ENCODE assay signal across 17 cellular contexts in the genomic region with DNA sequence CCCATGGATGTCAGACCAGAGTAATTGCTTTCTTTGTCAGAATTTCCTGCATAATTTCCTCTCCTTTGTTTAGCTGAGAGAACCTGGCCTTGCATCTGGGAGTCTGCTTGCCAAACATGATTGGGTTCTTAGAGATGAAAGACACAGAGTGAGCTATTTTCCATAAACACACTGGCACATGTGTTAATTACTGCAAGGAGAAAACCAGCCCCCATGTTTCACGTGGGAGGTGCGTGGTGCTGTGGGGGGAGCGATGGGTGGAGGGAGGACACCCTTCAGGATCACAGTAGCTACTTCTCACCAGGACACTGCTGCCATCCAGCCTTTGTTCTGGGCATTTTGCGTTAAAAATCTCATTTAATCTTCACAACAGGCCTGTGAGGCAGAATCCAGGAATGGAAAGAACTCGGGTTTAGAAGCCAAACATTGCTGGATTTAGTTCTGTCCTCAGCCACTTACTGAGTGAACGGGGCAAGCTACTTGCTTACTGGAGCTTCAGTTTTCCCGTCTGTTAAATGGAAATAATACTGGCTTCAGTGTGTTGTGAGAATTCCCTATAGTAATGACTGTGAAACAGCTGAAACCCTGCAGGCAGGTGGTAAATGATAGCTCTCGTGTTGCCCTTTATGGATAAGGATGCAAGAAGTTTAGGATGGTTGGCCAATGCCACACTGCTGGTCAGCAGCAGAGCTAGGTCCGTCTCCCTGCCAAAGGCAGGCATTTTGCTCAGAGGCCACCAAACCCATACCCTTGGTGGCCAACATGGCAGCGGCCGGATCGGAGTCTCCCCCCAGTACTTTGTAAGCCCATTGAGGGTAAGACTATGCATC.
DNase-seq lines count a peak whose midpoint lies in the region; ATAC-seq, FAIRE-seq and TF ChIP-seq lines count a peak whose summit lies in the region.
"Had no signal": no experiment of that assay in that cellular context is flagged by ENCODE, and none has a peak within 500 bp of the region (broad histone marks: within the 10 kb centered on the region; RNA-seq: fewer than 3 reads in every experiment).

No MANE protein-coding gene starts in this region.

- peak overlapping the region; percentile 8 for H3K4me2 ChIP-seq in endothelial cell of umbilical vein (ENCODE audit: insufficient read depth, low read length)

- H4K20me1 ChIP-seq in endothelial cell of umbilical vein (replicated peaks; ENCODE audit: control insufficient read depth, extremely low read depth, insufficient read depth, low read length) = no peaks in the 10 kb centered on the region

- no peaks in the 10 kb centered on the region for H3K36me3 ChIP-seq in endothelial cell of umbilical vein (ENCODE audit: control insufficient read depth in 2 of 2, extremely low read depth in 1 of 2, insufficient read depth in 2 of 2, low read length in 2 of 2)
- H3K36me3 ChIP-seq: SJSA1, WERI-Rb-1 had no signal

- H3K9me3 ChIP-seq in endothelial cell of umbilical vein (replicated peaks; ENCODE audit: control insufficient read depth, insufficient read depth, low read length) = no peaks in the 10 kb centered on the region
- H3K9me3 ChIP-seq: SJSA1 had no signal

- no peak for TF ChIP-seq POLR2A in endothelial cell of umbilical vein (IDR thresholded peaks at IDR 0.05; ENCODE audit: low read depth, low read length)

- peaks cover 6% of the 10 kb centered on the region for H3K4me1 Mint-ChIP-seq in stimulated activated effector memory CD8-positive, alpha-beta T cell treated with anti-CD3 and anti-CD28 coated beads, Interleukin-12 subunit alpha, Interleukin-12 subunit beta, amount 100 ng/mL, for 72 hours
- H3K4me1 Mint-ChIP-seq: activated naive CD8-positive, alpha-beta T cell treated with anti-CD3 and anti-CD28 coated beads for 36 hours had no signal

- TF ChIP-seq CTCF in endothelial cell of umbilical vein (IDR thresholded peaks at IDR 0.05; ENCODE audit: extremely low read depth in 1 of 2, insufficient read depth in 1 of 2, low read depth in 1 of 2, low read length in 2 of 2) = no peak

- peak overlapping the region; percentile 2 for H3K9ac ChIP-seq in endothelial cell of umbilical vein (replicated peaks; ENCODE audit: extremely low read depth, insufficient read depth, low read length)

- ATAC-seq in HG03095 (IDR thresholded peaks at IDR 0.05; ENCODE audit: unreplicated experiment) = no peak
- ATAC-seq in stimulated activated effector memory CD8-positive, alpha-beta T cell treated with anti-CD3 and anti-CD28 coated beads, Interleukin-12 subunit alpha, Interleukin-12 subunit beta, amount 100 ng/mL, for 72 hours = no peak
- no peak for ATAC-seq in stimulated activated naive CD8-positive, alpha-beta T cell treated with anti-CD3 and anti-CD28 coated beads, Interleukin-15, Interleukin-2, amounts not matched to agents 100 U/mL and 50 U/mL, for 24 hours
- ATAC-seq: CD8-positive, alpha-beta T cell; foreskin keratinocyte had no signal

- BruUV-seq in endothelial cell of umbilical vein (replicated peaks; lab: Mats Ljungman, UMichigan) = no TSS peak

- peak overlapping the region; percentile 10 for H2AFZ ChIP-seq in endothelial cell of umbilical vein (ENCODE audit: low read depth, low read length)

- H3K36me3 Mint-ChIP-seq in stimulated activated effector memory CD8-positive, alpha-beta T cell treated with anti-CD3 and anti-CD28 coated beads, Interleukin-12 subunit alpha, Interleukin-12 subunit beta, amount 100 ng/mL, for 72 hours = no peaks in the 10 kb centered on the region
- H3K36me3 Mint-ChIP-seq: activated naive CD8-positive, alpha-beta T cell treated with anti-CD3 and anti-CD28 coated beads for 36 hours; CD8-positive, alpha-beta T cell had no signal

- H3K79me2 ChIP-seq in endothelial cell of umbilical vein (ENCODE audit: control insufficient read depth, insufficient read depth, low read length) = no peaks in the 10 kb centered on the region

- intact Hi-C loops in endothelial cell of umbilical vein (cut with micrococcal nuclease) = loop anchor here (2.0 to 5.0 kb wide), 2 partner anchors 32 to 104 kb away; partner anchors contain the start of gene MBOAT2

- no peaks in the 10 kb centered on the region for H3K27me3 ChIP-seq in endothelial cell of umbilical vein (ENCODE audit: control insufficient read depth in 2 of 2, insufficient read depth in 2 of 2, low read length in 2 of 2)
- H3K27me3 ChIP-seq: foreskin keratinocyte, SJSA1 had no signal

- peak; percentile 98 for DNase-seq in NCI-H1105 treated with DMSO at 0.1 percent for 48 hours (lab: John Stamatoyannopoulos, UW)
- peak; percentile 46 for DNase-seq in NCI-H2196 (lab: John Stamatoyannopoulos, UW; ENCODE audit: unreplicated experiment)
- peak; percentile 97 for DNase-seq in endothelial cell of umbilical vein (ENCODE audit: low read depth, low spot score)
- DNase-seq in pulmonary artery endothelial cell (ENCODE audit: low read depth, low spot score) = peak; percentile 91
- DNase-seq in stimulated activated effector memory CD8-positive, alpha-beta T cell treated with anti-CD3 and anti-CD28 coated beads, Interleukin-12 subunit alpha, Interleukin-12 subunit beta, amount 100 ng/mL, for 72 hours (ENCODE audit: low spot score in 2 of 2) = no peak
- no peak for DNase-seq in stimulated activated naive CD8-positive, alpha-beta T cell treated with anti-CD3 and anti-CD28 coated beads, Interleukin-15, Interleukin-2, amounts not matched to agents 100 U/mL and 50 U/mL, for 24 hours
- DNase-seq: activated naive CD8-positive, alpha-beta T cell treated with anti-CD3 and anti-CD28 coated beads for 36 hours; CD8-positive, alpha-beta T cell; GF-D8; Karpas-422; NCI-H526; nephron progenitor cell; WERI-Rb-1 had no signal

- POLR2A ChIA-PET in endothelial cell of umbilical vein (lab: Charles Lee) = no interaction called here

- CTCF ChIA-PET in endothelial cell of umbilical vein (lab: Charles Lee) = interaction anchor here (0.9 to 1.6 kb wide), 6 partner anchors 11 to 233 kb away, joined by 3 to 7 read pairs (median 6); no protein-coding TSS in a partner anchor

- peak; percentile 98 for FAIRE-seq in endothelial cell of umbilical vein (lab: Jason Lieb, UNC)

- H3K27ac Mint-ChIP-seq in stimulated activated effector memory CD8-positive, alpha-beta T cell treated with anti-CD3 and anti-CD28 coated beads, Interleukin-12 subunit alpha, Interleukin-12 subunit beta, amount 100 ng/mL, for 72 hours = no peak overlapping the region
- H3K27ac Mint-ChIP-seq: activated naive CD8-positive, alpha-beta T cell treated with anti-CD3 and anti-CD28 coated beads for 36 hours; CD8-positive, alpha-beta T cell had no signal

- no peak overlapping the region for H3K4me3 ChIP-seq in endothelial cell of umbilical vein (replicated peaks in 1 of 3; ENCODE audit: insufficient read depth in 1 of 3, low read depth in 1 of 3, low read length in 3 of 3)
- H3K4me3 ChIP-seq: SJSA1, skin epidermis had no signal

- no peak overlapping the region for H3K4me3 Mint-ChIP-seq in stimulated activated effector memory CD8-positive, alpha-beta T cell treated with anti-CD3 and anti-CD28 coated beads, Interleukin-12 subunit alpha, Interleukin-12 subunit beta, amount 100 ng/mL, for 72 hours
- H3K4me3 Mint-ChIP-seq: activated naive CD8-positive, alpha-beta T cell treated with anti-CD3 and anti-CD28 coated beads for 36 hours; CD8-positive, alpha-beta T cell; nephron progenitor cell had no signal

- peak overlapping the region; percentile 25 for H3K27ac ChIP-seq in endothelial cell of umbilical vein (ENCODE audit: insufficient read depth, low read depth, low read length)
- H3K27ac ChIP-seq: foreskin keratinocyte, SJSA1, WERI-Rb-1 had no signal

- H3K9me1 ChIP-seq in endothelial cell of umbilical vein (replicated peaks; ENCODE audit: control insufficient read depth, extremely low read depth, insufficient read depth, low read length) = no peaks in the 10 kb centered on the region

- no peaks in the 10 kb centered on the region for H3K9me3 Mint-ChIP-seq in stimulated activated effector memory CD8-positive, alpha-beta T cell treated with anti-CD3 and anti-CD28 coated beads, Interleukin-12 subunit alpha, Interleukin-12 subunit beta, amount 100 ng/mL, for 72 hours
- H3K9me3 Mint-ChIP-seq: activated naive CD8-positive, alpha-beta T cell treated with anti-CD3 and anti-CD28 coated beads for 36 hours; CD8-positive, alpha-beta T cell; nephron progenitor cell had no signal

- dilution Hi-C loops in endothelial cell of umbilical vein (cut with MboI; ENCODE audit: extremely low pct_ligation_motif_present, low sequenced_read_pairs) = no loop called here

- H3K4me1 ChIP-seq in endothelial cell of umbilical vein (ENCODE audit: control insufficient read depth, extremely low read depth, insufficient read depth, low read length) = peaks cover 15% of the 10 kb centered on the region

TF ChIP-seq in endothelial cell of umbilical vein, 7 proteins besides CTCF, POLR2A, EP300 and RAD21:
- TF ChIP-seq, protein P1, sequence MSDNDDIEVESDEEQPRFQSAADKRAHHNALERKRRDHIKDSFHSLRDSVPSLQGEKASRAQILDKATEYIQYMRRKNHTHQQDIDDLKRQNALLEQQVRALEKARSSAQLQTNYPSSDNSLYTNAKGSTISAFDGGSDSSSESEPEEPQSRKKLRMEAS (IDR thresholded peaks at IDR 0.05; ENCODE audit: insufficient read depth, insufficient read length) = peak; percentile 73
- TF ChIP-seq MYC (IDR thresholded peaks at IDR 0.05; ENCODE audit: low read depth, low read length) (no peak), POLR2AphosphoS5 (IDR thresholded peaks at IDR 0.05; ENCODE audit: insufficient read depth, low read depth, low read length) (no peak), FOS (IDR thresholded peaks at IDR 0.05; ENCODE audit: borderline replicate concordance, insufficient read depth, low read length) (no peak), EZH2 (IDR thresholded peaks at IDR 0.05; ENCODE audit: borderline replicate concordance, low read depth, low read length, severe bottlenecking) (no peak), GATA2 (IDR thresholded peaks at IDR 0.05; ENCODE audit: insufficient read depth, insufficient read length, low read depth, low read length) (no peak), JUN (IDR thresholded peaks at IDR 0.05; ENCODE audit: borderline replicate concordance, insufficient read depth, insufficient read length, low read depth) (peak; percentile 27)
TF ChIP-seq in endothelial cell of umbilical vein: peak in this region for 2.

Comparison
In these comparisons a context has a peak if more than half of its experiments do, and no peak if none do; other contexts are left out.
1. DNase-seq: peak in NCI-H1105 treated with DMSO at 0.1 percent for 48 hours (single experiment), NCI-H2196 (single experiment), endothelial cell of umbilical vein (single experiment) and pulmonary artery endothelial cell (single experiment); none in stimulated activated effector memory CD8-positive, alpha-beta T cell treated with anti-CD3 and anti-CD28 coated beads, Interleukin-12 subunit alpha, Interleukin-12 subunit beta, amount 100 ng/mL, for 72 hours (0 of 2) and stimulated activated naive CD8-positive, alpha-beta T cell treated with anti-CD3 and anti-CD28 coated beads, Interleukin-15, Interleukin-2, amounts not matched to agents 100 U/mL and 50 U/mL, for 24 hours (single experiment).